In the genomic region with DNA sequence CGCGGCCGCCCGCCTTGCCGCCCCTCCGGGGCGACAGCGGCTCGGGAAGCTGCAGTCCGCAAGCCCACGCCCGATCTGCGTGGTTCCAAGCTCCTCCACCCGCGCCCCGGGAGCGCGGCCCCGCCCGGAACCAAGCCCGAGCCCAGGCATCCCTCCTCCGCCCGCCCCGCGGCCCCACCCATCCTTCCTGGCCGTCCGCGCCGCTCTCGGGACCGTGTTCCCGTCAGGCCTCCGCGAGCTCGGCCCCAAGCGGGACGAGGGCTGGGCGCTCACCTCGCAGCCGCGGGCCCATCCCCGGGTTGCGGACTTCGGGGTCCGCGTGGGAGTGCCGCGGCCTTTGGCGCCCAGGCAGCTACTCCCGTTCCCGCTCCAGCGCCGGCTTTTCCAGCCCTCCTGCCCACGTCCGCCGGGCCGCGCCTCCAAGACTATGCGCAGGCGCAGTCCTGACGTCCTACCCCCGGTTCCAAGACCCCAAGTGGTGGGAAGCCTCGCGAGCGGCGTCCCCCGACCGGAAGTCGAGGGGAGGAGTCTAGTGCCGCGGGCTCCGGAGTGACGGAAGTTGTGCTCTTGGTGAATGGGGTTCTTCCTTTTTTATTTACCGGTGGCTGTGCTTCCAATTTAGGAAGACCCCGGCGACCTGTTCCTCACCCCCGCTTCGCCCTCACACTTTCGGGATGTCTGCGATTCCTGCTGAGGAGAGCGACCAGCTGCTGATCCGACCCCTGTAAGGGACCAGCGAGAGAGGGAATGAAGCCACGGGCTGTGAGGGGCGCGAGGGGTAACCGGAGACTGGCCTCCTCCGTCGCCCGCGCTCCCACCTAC, we compare ENCODE assay signal across 1 cellular context.
A peak's percentile ranks its signal among the peaks of the same experiment; 100 is the strongest.
TF ChIP-seq lines count a peak whose summit lies in the region.

Gene CPSF3, plus strand, starts transcription at position 555 of the 822 bp plus-strand sequence. Its CDS starts 120 bp downstream, at position 675.
A gene with protein sequence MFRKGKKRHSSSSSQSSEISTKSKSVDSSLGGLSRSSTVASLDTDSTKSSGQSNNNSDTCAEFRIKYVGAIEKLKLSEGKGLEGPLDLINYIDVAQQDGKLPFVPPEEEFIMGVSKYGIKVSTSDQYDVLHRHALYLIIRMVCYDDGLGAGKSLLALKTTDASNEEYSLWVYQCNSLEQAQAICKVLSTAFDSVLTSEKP (minus strand): TSS at position 429 of the 822 bp plus-strand sequence. CDS start 4,831 bp downstream, outside the sequence.

TF ChIP-seq in HepG2, 621 proteins besides CTCF, POLR2A, EP300 and RAD21 (continued from another document):
- TF ChIP-seq ARID5B (CRISPR knock-in tag; IDR thresholded peaks at IDR 0.05) (peak; percentile 61; the same call in 1 of the 2 replicates), ZNF674 (CRISPR knock-in tag; IDR thresholded peaks at IDR 0.05; ENCODE audit: low read depth) (no peak), FOXK2 (IDR thresholded peaks at IDR 0.05) (0 out of 2 replicates have a peak, but pooled peaks have one; percentile 35), ZSCAN12 (CRISPR knock-in tag; IDR thresholded peaks at IDR 0.05) (no peak; the same call in 1 of the 2 replicates), ZFP36L1 (CRISPR knock-in tag; IDR thresholded peaks at IDR 0.05) (0 out of 2 replicates have a peak, but pooled peaks have one; percentile 48), U2AF1 (optimal IDR thresholded peaks at IDR 0.05; ENCODE audit: low read depth, low read length) (peak; percentile 38), CHCHD3 (CRISPR knock-in tag; IDR thresholded peaks at IDR 0.05) (no peak), NFE2L2 (IDR thresholded peaks at IDR 0.05; ENCODE audit: low read length) (no peak), RARA (CRISPR knock-in tag; IDR thresholded peaks at IDR 0.05) (no peak; the same call in 1 of the 2 replicates), MYNN (CRISPR knock-in tag; IDR thresholded peaks at IDR 0.05; ENCODE audit: low read depth) (peak; percentile 86; the same call in 1 of the 2 replicates), NR3C1 (CRISPR knock-in tag; IDR thresholded peaks at IDR 0.05) (no peak)
